Comparison of ENCODE assay signal across 8 cellular contexts in genomic region chr1:205227584-205228006, GRCh38. TPM values are rescaled to one million over a fixed set of nuclear protein-coding genes. Genes with fewer than 3 reads are reported as not detected.
DNase-seq lines count a peak whose midpoint lies in the region; ATAC-seq and TF ChIP-seq lines count a peak whose summit lies in the region.

A gene with protein sequence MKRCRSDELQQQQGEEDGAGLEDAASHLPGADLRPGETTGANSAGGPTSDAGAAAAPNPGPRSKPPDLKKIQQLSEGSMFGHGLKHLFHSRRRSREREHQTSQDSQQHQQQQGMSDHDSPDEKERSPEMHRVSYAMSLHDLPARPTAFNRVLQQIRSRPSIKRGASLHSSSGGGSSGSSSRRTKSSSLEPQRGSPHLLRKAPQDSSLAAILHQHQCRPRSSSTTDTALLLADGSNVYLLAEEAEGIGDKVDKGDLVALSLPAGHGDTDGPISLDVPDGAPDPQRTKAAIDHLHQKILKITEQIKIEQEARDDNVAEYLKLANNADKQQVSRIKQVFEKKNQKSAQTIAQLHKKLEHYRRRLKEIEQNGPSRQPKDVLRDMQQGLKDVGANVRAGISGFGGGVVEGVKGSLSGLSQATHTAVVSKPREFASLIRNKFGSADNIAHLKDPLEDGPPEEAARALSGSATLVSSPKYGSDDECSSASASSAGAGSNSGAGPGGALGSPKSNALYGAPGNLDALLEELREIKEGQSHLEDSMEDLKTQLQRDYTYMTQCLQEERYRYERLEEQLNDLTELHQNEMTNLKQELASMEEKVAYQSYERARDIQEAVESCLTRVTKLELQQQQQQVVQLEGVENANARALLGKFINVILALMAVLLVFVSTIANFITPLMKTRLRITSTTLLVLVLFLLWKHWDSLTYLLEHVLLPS (plus strand): TSS chr1:205227946. CDS start chr1:205228565, 619 bp downstream.

- DNase-seq in COLO829 (ENCODE audit: low spot score) (peak; percentile 89), H9 (peak; percentile 97), NCI-H1417 treated with DMSO at 0.1 percent for 48 hours (lab: John Stamatoyannopoulos, UW) (peak; percentile 29), SW 1271 (lab: John Stamatoyannopoulos, UW) (peak; percentile 13 to 49), Right ventricle myocardium inferior (ENCODE audit: missing footprints) (peak; percentile 92), osteoblast (ENCODE audit: insufficient read length, low spot score, missing footprints) (peak; percentile 100)
- DNase-seq in activated naive CD8-positive, alpha-beta T cell treated with anti-CD3 and anti-CD28 coated beads, Interleukin-2, amount 10 ng/mL, durations not matched to agents 7 days and 5 days: peak; percentile 89

- H3K4me1 ChIP-seq in H9 (ENCODE audit: insufficient read depth, low read length) (peaks cover 9% of the 10 kb centered on the region), osteoblast (ENCODE audit: insufficient read depth, low read length) (peaks cover 23% of the 10 kb centered on the region)

- H3K27ac ChIP-seq in H9 (ENCODE audit: insufficient read length, low read depth, low read length) (no peak within 1 kb of the TSS), osteoblast (ENCODE audit: low read depth, low read length) (peak within 1 kb of the TSS; percentile 62), temporal lobe (ENCODE audit: low read depth, low read length) (peak within 1 kb of the TSS; percentile 88)

- H3K36me3 ChIP-seq in osteoblast (ENCODE audit: insufficient read depth, low read length): no peaks in the 10 kb centered on the region

- H3K9me3 ChIP-seq in H9 (ENCODE audit: control insufficient read depth, low read depth, low read length): no peaks in the 10 kb centered on the region
- H3K9me3 ChIP-seq in osteoblast (ENCODE audit: low read depth, low read length): no peaks in the 10 kb centered on the region

- H3K79me1 ChIP-seq in H9 (ENCODE audit: insufficient read depth, low read depth, low read length, poor library complexity, severe bottlenecking): no peaks in the 10 kb centered on the region

- no peak within 1 kb of the TSS for H2BK12ac ChIP-seq in H9 (ENCODE audit: insufficient read length, low read depth, low read length)

- H2BK20ac ChIP-seq in H9 (ENCODE audit: low read depth, low read length, poor library complexity, severe bottlenecking): no peak within 1 kb of the TSS

- peaks cover 20% of the 10 kb centered on the region for H3K27me3 Mint-ChIP-seq in H9 (ENCODE audit: low read depth)
- peaks cover 41% of the 10 kb centered on the region for H3K27me3 Mint-ChIP-seq in activated naive CD8-positive, alpha-beta T cell treated with anti-CD3 and anti-CD28 coated beads, Interleukin-2, amount 10 ng/mL, durations not matched to agents 7 days and 5 days

- H2AFZ ChIP-seq in H9 (ENCODE audit: low read length) (no peak within 1 kb of the TSS), osteoblast (ENCODE audit: low read length) (peak within 1 kb of the TSS; percentile 93)

- no peak within 1 kb of the TSS for H3T11ph ChIP-seq in H9 (ENCODE audit: low read length)

- no peak within 1 kb of the TSS for H4K5ac ChIP-seq in H9 (ENCODE audit: insufficient read length, low read depth, low read length)

- no peak within 1 kb of the TSS for H3K56ac ChIP-seq in H9 (ENCODE audit: insufficient read length, low read depth, low read length)

- H3K9me3 Mint-ChIP-seq in H9: no peaks in the 10 kb centered on the region; a peak in 1 of 5 replicates
- no peaks in the 10 kb centered on the region for H3K9me3 Mint-ChIP-seq in activated naive CD8-positive, alpha-beta T cell treated with anti-CD3 and anti-CD28 coated beads, Interleukin-2, amount 10 ng/mL, durations not matched to agents 7 days and 5 days

- peak; percentile 92 for ATAC-seq in activated naive CD8-positive, alpha-beta T cell treated with anti-CD3 and anti-CD28 coated beads, Interleukin-2, amount 10 ng/mL, durations not matched to agents 7 days and 5 days (ENCODE audit: low read depth)
- peak; percentile 97 for ATAC-seq in Right ventricle myocardium inferior

- H3K23me2 ChIP-seq in H9 (ENCODE audit: insufficient read length, low read depth, low read length, poor library complexity, severe bottlenecking): peaks cover 14% of the 10 kb centered on the region

- no peak within 1 kb of the TSS for H2AK5ac ChIP-seq in H9 (ENCODE audit: insufficient read length, low read length)

- H2BK15ac ChIP-seq in H9 (ENCODE audit: low read depth, low read length): no peak within 1 kb of the TSS

- no peaks in the 10 kb centered on the region for H3K27me3 ChIP-seq in H9 (ENCODE audit: insufficient read depth, low read length)
- H3K27me3 ChIP-seq in osteoblast (ENCODE audit: insufficient read depth, low read length): peaks cover 13% of the 10 kb centered on the region

- H3K4me3 Mint-ChIP-seq in H9: peak within 1 kb of the TSS; percentile 79 to 90
- H3K4me3 Mint-ChIP-seq in activated naive CD8-positive, alpha-beta T cell treated with anti-CD3 and anti-CD28 coated beads, Interleukin-2, amount 10 ng/mL, durations not matched to agents 7 days and 5 days: peak within 1 kb of the TSS; percentile 85

- POLR2A ChIA-PET in activated naive CD8-positive, alpha-beta T cell treated with anti-CD3 and anti-CD28 coated beads, Interleukin-2, amount 10 ng/mL, durations not matched to agents 7 days and 5 days (lab: Charles Lee): interaction anchor here (1.2 to 4.8 kb wide), 7 partner anchors 13 to 106 kb away, joined by 3 to 28 read pairs (median 7); partner anchors contain the start of genes DSTYK and RBBP5

- H3K4me1 Mint-ChIP-seq in H9: peaks cover 33 to 38% of the 10 kb centered on the region in 2 experiments
- H3K4me1 Mint-ChIP-seq in activated naive CD8-positive, alpha-beta T cell treated with anti-CD3 and anti-CD28 coated beads, Interleukin-2, amount 10 ng/mL, durations not matched to agents 7 days and 5 days: peaks cover 34% of the 10 kb centered on the region

- no peak within 1 kb of the TSS for H3K4ac ChIP-seq in H9 (ENCODE audit: low read depth, low read length)

- no peak within 1 kb of the TSS for H3K23ac ChIP-seq in H9 (ENCODE audit: insufficient read length, low read depth, low read length)

- peak within 1 kb of the TSS; percentile 84 for H3K4me3 ChIP-seq in osteoblast (ENCODE audit: insufficient read depth, low read length)

- no peak within 1 kb of the TSS for H3K18ac ChIP-seq in H9 (ENCODE audit: insufficient read length, low read depth, low read length)

- no peak within 1 kb of the TSS for H2BK5ac ChIP-seq in H9 (ENCODE audit: insufficient read length, low read length)

- no peaks in the 10 kb centered on the region for H4K20me1 ChIP-seq in H9 (ENCODE audit: control insufficient read depth, insufficient read depth, insufficient read length)
- no peaks in the 10 kb centered on the region for H4K20me1 ChIP-seq in osteoblast (ENCODE audit: insufficient read depth, low read length)

- peak within 1 kb of the TSS; percentile 74 for H3K4me2 ChIP-seq in H9 (ENCODE audit: insufficient read depth, insufficient read length, low read length)
- H3K4me2 ChIP-seq in osteoblast (ENCODE audit: insufficient read depth, low read length): peak within 1 kb of the TSS; percentile 100

- H3K27ac Mint-ChIP-seq in H9: peak within 1 kb of the TSS; percentile 0 to 67 (median 8); a peak in 4 of 7 replicates
- H3K27ac Mint-ChIP-seq in activated naive CD8-positive, alpha-beta T cell treated with anti-CD3 and anti-CD28 coated beads, Interleukin-2, amount 10 ng/mL, durations not matched to agents 7 days and 5 days: peak within 1 kb of the TSS; percentile 87

- H3K79me2 ChIP-seq in H9 (ENCODE audit: insufficient read depth, low read length): no peaks in the 10 kb centered on the region
- no peaks in the 10 kb centered on the region for H3K79me2 ChIP-seq in osteoblast (ENCODE audit: insufficient read depth, low read length)

- no peak within 1 kb of the TSS for H4K8ac ChIP-seq in H9 (replicated peaks; ENCODE audit: insufficient read length, low read depth, low read length)

- intact Hi-C loops in Right ventricle myocardium inferior (cut with DNase I): loop anchor here (2.0 kb wide), 1 partner anchor 29 kb away; no protein-coding TSS in a partner anchor

- H3K36me3 Mint-ChIP-seq in H9 (ENCODE audit: insufficient read depth in 1 of 3, low read depth in 3 of 3): 0 out of 7 replicates have a peak, but pooled peaks cover 0 to 3% (median 0%) of the 10 kb centered on the region in 3 experiments
- no peaks in the 10 kb centered on the region for H3K36me3 Mint-ChIP-seq in activated naive CD8-positive, alpha-beta T cell treated with anti-CD3 and anti-CD28 coated beads, Interleukin-2, amount 10 ng/mL, durations not matched to agents 7 days and 5 days

- WGBS in H9 (ENCODE audit: extremely low coverage, insufficient read length, low lambda C conversion rate): no CpG with 5 or more reads among the region's 43 CpGs

- no peak within 1 kb of the TSS for H4K91ac ChIP-seq in H9 (ENCODE audit: insufficient read length, low read depth, low read length)

- H3K14ac ChIP-seq in H9 (ENCODE audit: insufficient read depth, low read length): no peak within 1 kb of the TSS

- TF ChIP-seq CTCF in H9 (conservative IDR thresholded peaks at IDR 0.05) (no peak), osteoblast (IDR thresholded peaks at IDR 0.05; ENCODE audit: extremely low read depth, low read depth, low read length) (no peak)

- H3K9ac ChIP-seq in H9 (ENCODE audit: extremely low read depth, insufficient read length, low read length): no peak within 1 kb of the TSS

- no peak within 1 kb of the TSS for H2BK120ac ChIP-seq in H9 (ENCODE audit: low read depth, low read length, poor library complexity, severe bottlenecking)

RNA-seq across cellular contexts. Expression of the gene that starts here (rescaled TPM):
- 11.3 and 11.7 TPM in 2 replicates for total RNA-seq in H9 (2021)
- total RNA-seq in activated naive CD8-positive, alpha-beta T cell treated with anti-CD3 and anti-CD28 coated beads, Interleukin-2, amount 10 ng/mL, durations not matched to agents 7 days and 5 days: 1 to 10 TPM; 3.4 to 4.4 TPM
- 1.2 TPM for total RNA-seq in Right ventricle myocardium inferior
- total RNA-seq in osteoblast: 1.8 and 2.9 TPM in 2 replicates
- total RNA-seq in temporal lobe: 27.5 TPM

Comparison
In these comparisons a context has a peak if more than half of its experiments do, and no peak if none do; other contexts are left out.
1. DNase-seq: peak in every context shown above with its lines; median percentile 100 in osteoblast; 97 in H9; 92 in Right ventricle myocardium inferior; 89 in COLO829; 89 in activated naive CD8-positive, alpha-beta T cell treated with anti-CD3 and anti-CD28 coated beads, Interleukin-2, amount 10 ng/mL, durations not matched to agents 7 days and 5 days; 31 in SW 1271; 29 in NCI-H1417 treated with DMSO at 0.1 percent for 48 hours.